21 cellular contexts compared by ENCODE assay signal in genomic region chr13:21463424-21463823, GRCh38.
"Had no signal": no experiment of that assay in that cellular context is flagged by ENCODE, and none has a peak within 500 bp of the region (broad histone marks: within the 10 kb centered on the region; RNA-seq: fewer than 3 reads in every experiment).

No MANE protein-coding gene starts in this region.

- H3K27ac ChIP-seq: ascending aorta, body of pancreas had no signal

- DNase-seq: activated B cell treated with CpG ODN at 0.5 μM for 24 hours; activated CD4-positive, alpha-beta T cell treated with anti-CD3 and anti-CD28 coated beads for 1 hour; activated CD4-positive, alpha-beta T cell treated with anti-CD3 and anti-CD28 coated beads, Interleukin-2, amount 10 ng/mL, durations not matched to agents 24 days and 14 days; activated CD4-positive, alpha-beta T cell treated with anti-CD3 and anti-CD28 coated beads, Interleukin-2, amount 50 U/mL, for 48 hours; activated CD8-positive, alpha-beta memory T cell treated with anti-CD3 and anti-CD28 coated beads, Interleukin-2, amount 10 ng/mL, durations not matched to agents 7 days and 5 days; activated effector memory CD4-positive, alpha-beta T cell treated with Interleukin-2 at 50 U/mL for 16 hours; activated naive CD4-positive, alpha-beta T cell; activated T-cell treated with anti-CD3 and anti-CD28 coated beads, Interleukin-2, amount 50 U/mL, for 24 hours; body of pancreas; KG1; NCI-H1092; NCI-H1417; NCI-H1930; NCI-H2171 treated with DMSO at 0.1 percent for 48 hours; NCI-H226; NCI-H510A; NCI-H526 treated with DMSO at 0.1 percent for 48 hours; NCI-H82; RPMI8226 had no signal

- H3K9me3 ChIP-seq: ascending aorta, body of pancreas had no signal

- H3K36me3 ChIP-seq: ascending aorta had no signal

- H3K27me3 ChIP-seq: ascending aorta, body of pancreas had no signal

- ATAC-seq: activated CD8-positive, alpha-beta memory T cell treated with anti-CD3 and anti-CD28 coated beads, Interleukin-2, amount 10 ng/mL, durations not matched to agents 7 days and 5 days; body of pancreas; Right ventricle myocardium inferior had no signal

- H3K4me3 ChIP-seq: ascending aorta, body of pancreas had no signal
